24 cellular contexts compared by ENCODE assay signal in the genomic region with DNA sequence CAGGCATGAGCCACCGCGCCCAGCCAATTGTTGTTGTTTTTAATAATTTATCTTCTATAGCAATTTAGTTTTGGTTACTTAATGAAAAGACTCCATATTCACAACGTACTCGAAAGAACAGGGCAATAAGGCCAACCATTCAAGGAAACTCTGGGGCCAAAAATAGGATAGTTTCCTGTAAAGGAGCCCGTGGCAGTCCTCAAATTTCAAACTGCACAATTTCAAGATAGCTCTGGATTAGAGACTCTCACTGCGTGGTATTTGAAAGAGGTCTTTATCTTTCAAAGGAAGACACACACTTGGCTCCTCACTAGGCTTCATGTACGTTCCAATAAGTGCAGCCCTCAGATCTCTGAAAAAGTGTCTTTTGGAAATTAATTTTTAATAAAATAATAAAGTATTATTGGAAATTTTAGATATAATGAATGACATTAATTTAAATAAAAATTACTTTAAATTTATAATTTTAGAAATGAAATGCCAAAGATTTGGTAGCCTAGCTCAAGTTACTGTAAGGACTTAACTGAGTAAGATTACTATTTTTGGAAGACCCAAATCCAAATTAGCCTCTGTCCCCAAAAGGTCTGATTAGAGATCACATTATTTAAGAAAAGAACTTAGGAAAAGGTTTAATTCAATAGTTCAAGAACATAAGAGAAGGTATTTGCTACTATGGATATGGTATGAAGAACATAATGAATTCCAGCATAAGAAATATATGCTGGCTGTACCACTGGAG. TPM values are rescaled to one million over a fixed set of nuclear protein-coding genes. Genes with fewer than 3 reads are reported as not detected.
DNase-seq lines count a peak whose midpoint lies in the region; ATAC-seq, FAIRE-seq and TF ChIP-seq lines count a peak whose summit lies in the region.
"Had no signal": no experiment of that assay in that cellular context is flagged by ENCODE, and none has a peak within 500 bp of the region (broad histone marks: within the 10 kb centered on the region; RNA-seq: fewer than 3 reads in every experiment).

No MANE protein-coding gene starts in this region.

- BruUV-seq in HepG2 (replicated peaks; lab: Mats Ljungman, UMichigan): no TSS peak

- no peak for FAIRE-seq in HepG2 (lab: Jason Lieb, UNC)
- FAIRE-seq: A204.1, D721Med, G401.6, GM12891, GM19239 had no signal

- no peaks in the 10 kb centered on the region for H3K9me3 Mint-ChIP-seq in activated T-cell treated with anti-CD3 and anti-CD28 coated beads, Interleukin-2, amount 50 U/mL, for 24 hours
- H3K9me3 Mint-ChIP-seq in activated T-cell treated with anti-CD3 and anti-CD28 coated beads, Interleukin-2, amount 50 U/mL, for 4 hours: no peaks in the 10 kb centered on the region
- H3K9me3 Mint-ChIP-seq in central memory CD8-positive, alpha-beta T cell: no peaks in the 10 kb centered on the region
- H3K9me3 Mint-ChIP-seq: CD14-positive monocyte; CD4-positive, CD25-positive, alpha-beta regulatory T cell; CD8-positive, alpha-beta T cell had no signal

- peak overlapping the region; percentile 10 to 57 (median 42) for H3K27ac ChIP-seq in gastrocnemius medialis
- no peak overlapping the region for H3K27ac ChIP-seq in HepG2 (ENCODE audit: extremely low read length, insufficient read depth, low read length)
- H3K27ac ChIP-seq: 22Rv1, BLaER1 had no signal

- no peaks in the 10 kb centered on the region for H4K20me1 ChIP-seq in HepG2 (ENCODE audit: insufficient read depth, low read length)
- H4K20me1 ChIP-seq: BLaER1 had no signal

- no peak overlapping the region for H3K9ac ChIP-seq in HepG2 (ENCODE audit: insufficient read depth, low read depth, low read length)
- H3K9ac ChIP-seq: BLaER1 had no signal

- H3K27ac Mint-ChIP-seq in activated T-cell treated with anti-CD3 and anti-CD28 coated beads, Interleukin-2, amount 50 U/mL, for 24 hours: peak overlapping the region; percentile 34
- H3K27ac Mint-ChIP-seq in central memory CD8-positive, alpha-beta T cell (ENCODE audit: low read depth): peak overlapping the region; percentile 61
- H3K27ac Mint-ChIP-seq: CD14-positive monocyte; CD8-positive, alpha-beta T cell had no signal

- no peak for TF ChIP-seq RAD21 in HepG2 (CRISPR knock-in tag; IDR thresholded peaks at IDR 0.05)

- POLR2A ChIA-PET in HepG2 (lab: Yijun Ruan, JAX): no interaction called here

- in situ Hi-C loops in gastrocnemius medialis (cut with MboI; ENCODE audit: low sequenced_read_pairs in 4 of 4) (no loop called here), HepG2 (cut with HindIII; ENCODE audit: extremely low pct_ligation_motif_present, low pct_unique_long_range_greater_than_20kb) (no loop called here)

- 97% methylated on average over 7 of the region's 7 CpGs for WGBS in HepG2 (ENCODE audit: low lambda C conversion rate)

- H3K27me3 Mint-ChIP-seq in activated T-cell treated with anti-CD3 and anti-CD28 coated beads, Interleukin-2, amount 50 U/mL, for 24 hours: no peaks in the 10 kb centered on the region
- H3K27me3 Mint-ChIP-seq in activated T-cell treated with anti-CD3 and anti-CD28 coated beads, Interleukin-2, amount 50 U/mL, for 4 hours (ENCODE audit: low read depth): no peaks in the 10 kb centered on the region
- H3K27me3 Mint-ChIP-seq in central memory CD8-positive, alpha-beta T cell: no peaks in the 10 kb centered on the region
- H3K27me3 Mint-ChIP-seq: CD4-positive, CD25-positive, alpha-beta regulatory T cell had no signal

- no peak for DNase-seq in activated T-cell treated with anti-CD3 and anti-CD28 coated beads, Interleukin-2, amount 50 U/mL, for 24 hours
- DNase-seq in activated T-cell treated with anti-CD3 and anti-CD28 coated beads, Interleukin-2, amount 50 U/mL, for 4 hours: no peak
- DNase-seq in central memory CD8-positive, alpha-beta T cell (ENCODE audit: low spot score in 2 of 2): no peak
- DNase-seq in gastrocnemius medialis: no peak
- DNase-seq in mucosa of gallbladder (ENCODE audit: low spot score): no peak
- DNase-seq in NCI-H774 (lab: John Stamatoyannopoulos, UW): no peak
- no peak for DNase-seq in HepG2 (ENCODE audit: low spot score)
- DNase-seq: ACHN; BE2C; C1 segment of cervical spinal cord; Caco-2; Calu3; CD4-positive, CD25-positive, alpha-beta regulatory T cell; CD8-positive, alpha-beta T cell; DMS79 treated with DMSO at 0.1 percent for 48 hours; GF-D8 had no signal

- no peaks in the 10 kb centered on the region for H3K79me2 ChIP-seq in HepG2 (ENCODE audit: insufficient read depth, low read length)

- ATAC-seq in activated T-cell treated with anti-CD3 and anti-CD28 coated beads, Interleukin-2, amount 50 U/mL, for 4 hours: no peak
- ATAC-seq in central memory CD8-positive, alpha-beta T cell (replicated peaks; ENCODE audit: extremely low read depth, poor library complexity, severe bottlenecking): no peak
- ATAC-seq in gastrocnemius medialis (peak in 1 of 2 donors; percentile 58), HepG2 (no peak)
- ATAC-seq: CD8-positive, alpha-beta T cell had no signal

- TF ChIP-seq CTCF in gastrocnemius medialis (IDR thresholded peaks at IDR 0.05 in 4 of 5, conservative IDR thresholded peaks at IDR 0.05 in 1 of 5) (no peak), HepG2 (CRISPR knock-in tag; IDR thresholded peaks at IDR 0.05) (no peak)

- intact Hi-C loops in gastrocnemius medialis (cut with DNase I; ENCODE audit: low total_unique reads) (no loop called here), HepG2 (cut with micrococcal nuclease; ENCODE audit: unreplicated experiment) (no loop called here)

- H3K4me3 Mint-ChIP-seq in activated T-cell treated with anti-CD3 and anti-CD28 coated beads, Interleukin-2, amount 50 U/mL, for 24 hours: no peak overlapping the region
- H3K4me3 Mint-ChIP-seq in activated T-cell treated with anti-CD3 and anti-CD28 coated beads, Interleukin-2, amount 50 U/mL, for 4 hours: no peak overlapping the region
- no peak overlapping the region for H3K4me3 Mint-ChIP-seq in central memory CD8-positive, alpha-beta T cell
- H3K4me3 Mint-ChIP-seq: CD14-positive monocyte; CD4-positive, CD25-positive, alpha-beta regulatory T cell; CD8-positive, alpha-beta T cell had no signal

- H3K36me3 ChIP-seq in gastrocnemius medialis (peaks cover 8 to 35% of the 10 kb centered on the region in 2 donors), HepG2 (replicated peaks in 1 of 2; ENCODE audit: control insufficient read depth in 1 of 2, insufficient read depth in 2 of 2, low read length in 2 of 2) (peaks cover 4 to 10% of the 10 kb centered on the region in 2 experiments; a peak in 2 of 5 replicates)

- no peaks in the 10 kb centered on the region for H3K4me1 Mint-ChIP-seq in activated T-cell treated with anti-CD3 and anti-CD28 coated beads, Interleukin-2, amount 50 U/mL, for 24 hours (ENCODE audit: low read depth)
- H3K4me1 Mint-ChIP-seq in activated T-cell treated with anti-CD3 and anti-CD28 coated beads, Interleukin-2, amount 50 U/mL, for 4 hours (ENCODE audit: low read depth): no peaks in the 10 kb centered on the region
- H3K4me1 Mint-ChIP-seq in central memory CD8-positive, alpha-beta T cell: no peaks in the 10 kb centered on the region
- H3K4me1 Mint-ChIP-seq: CD14-positive monocyte had no signal

- H3K9me3 ChIP-seq in gastrocnemius medialis: no peaks in the 10 kb centered on the region
- H3K9me3 ChIP-seq in HepG2 (ENCODE audit: low read length): no peaks in the 10 kb centered on the region
- H3K9me3 ChIP-seq: BE2C, BLaER1, Caco-2 had no signal

- no peak overlapping the region for H3K4me3 ChIP-seq in gastrocnemius medialis
- H3K4me3 ChIP-seq in HepG2 (replicated peaks in 1 of 3; ENCODE audit: insufficient read depth in 1 of 3, low read depth in 2 of 3, low read length in 3 of 3): no peak overlapping the region
- H3K4me3 ChIP-seq: BLaER1 had no signal

- no peak overlapping the region for H3K4me2 ChIP-seq in HepG2 (ENCODE audit: low read depth, low read length)
- H3K4me2 ChIP-seq: BLaER1 had no signal

- H3K27me3 ChIP-seq in gastrocnemius medialis (no peaks in the 10 kb centered on the region), HepG2 (ENCODE audit: control insufficient read depth in 1 of 2, insufficient read depth in 2 of 2, low read length in 2 of 2) (no peaks in the 10 kb centered on the region)
- H3K27me3 ChIP-seq: BE2C, BLaER1 had no signal

- no peak for TF ChIP-seq EP300 in HepG2 (IDR thresholded peaks at IDR 0.05; ENCODE audit: low read depth in 2 of 2, low read length in 2 of 2)
- TF ChIP-seq EP300 in HepG2 (CRISPR knock-in tag; IDR thresholded peaks at IDR 0.05; ENCODE audit: borderline replicate concordance): no peak

- no peak overlapping the region for H2AFZ ChIP-seq in HepG2 (ENCODE audit: low read length)

- TF ChIP-seq POLR2A in gastrocnemius medialis (IDR thresholded peaks at IDR 0.05) (no peak), HepG2 (IDR thresholded peaks at IDR 0.05; ENCODE audit: insufficient read depth in 1 of 2, low read depth in 2 of 2, low read length in 2 of 2) (no peak)

- CTCF ChIA-PET in HepG2 (lab: Yijun Ruan, JAX; ENCODE audit: low intra/inter-chr PET ratio, low total read pairs): no interaction called here

- H3K4me1 ChIP-seq in gastrocnemius medialis: peaks cover 10 to 13% of the 10 kb centered on the region in 2 donors
- H3K4me1 ChIP-seq in HepG2 (ENCODE audit: insufficient read depth, low read length): no peaks in the 10 kb centered on the region
- H3K4me1 ChIP-seq: BE2C, BLaER1, Caco-2 had no signal

- H3K36me3 Mint-ChIP-seq in activated T-cell treated with anti-CD3 and anti-CD28 coated beads, Interleukin-2, amount 50 U/mL, for 24 hours (ENCODE audit: low read depth): peaks cover 41% of the 10 kb centered on the region
- peaks cover 10% of the 10 kb centered on the region for H3K36me3 Mint-ChIP-seq in activated T-cell treated with anti-CD3 and anti-CD28 coated beads, Interleukin-2, amount 50 U/mL, for 4 hours (ENCODE audit: insufficient read depth)
- H3K36me3 Mint-ChIP-seq in central memory CD8-positive, alpha-beta T cell (ENCODE audit: insufficient read depth): peaks cover 36% of the 10 kb centered on the region

RNA-seq across cellular contexts. Expression of a gene that starts 22.7 kb away (rescaled TPM):
- 10 to 100 TPM; 20.9 to 22.5 (median 22.0) TPM for total RNA-seq in activated T-cell treated with anti-CD3 and anti-CD28 coated beads, Interleukin-2, amount 50 U/mL, for 4 hours
- total RNA-seq in gastrocnemius medialis: 1 to 10 TPM; 3.6 to 5.3 (median 4.2) TPM
- total RNA-seq in mucosa of gallbladder: 10.1 TPM
- 60.8 and 63.6 TPM in 2 replicates for total RNA-seq in HepG2 (2016; rRNA removed; fragmentation: Illumina TruSeq; extraction: Trizol)
- 19.3 and 25.7 TPM in 2 replicates for total RNA-seq in HepG2 (2016; cell fraction: cytosol; rRNA removed; fragmentation: Illumina TruSeq; extraction: Trizol; ENCODE audit: low read depth)
- total RNA-seq in HepG2 (2016; cell fraction: insoluble cytoplasmic fraction; rRNA removed; fragmentation: Illumina TruSeq; extraction: Trizol): 63.7 and 64.8 TPM in 2 replicates
- total RNA-seq in HepG2 (2016; cell fraction: membrane; rRNA removed; fragmentation: Illumina TruSeq; extraction: Trizol): 39.0 and 44.1 TPM in 2 replicates
- 49.7 and 57.4 TPM in 2 replicates for total RNA-seq in HepG2 (2016; cell fraction: nucleus; rRNA removed; fragmentation: Illumina TruSeq; extraction: Trizol)
- polyA plus RNA-seq in HepG2 (2011; rRNA removed): 23.8 and 35.4 TPM in 2 replicates
- polyA plus RNA-seq in HepG2 (2011; cell fraction: cytosol; rRNA removed): 14.5 and 16.8 TPM in 2 replicates
- polyA plus RNA-seq in HepG2 (2011; cell fraction: nucleus; rRNA removed): 32.1 and 34.6 TPM in 2 replicates
- polyA plus RNA-seq in HepG2 (2012): 27.0 and 35.7 TPM in 2 replicates
- 14.8 and 16.8 TPM in 2 replicates for polyA plus RNA-seq in HepG2 (2016; cell fraction: cytosol; fragmentation: Illumina TruSeq; extraction: Trizol; ENCODE audit: low read depth)
- polyA plus RNA-seq in HepG2 (2016; cell fraction: insoluble cytoplasmic fraction; fragmentation: Illumina TruSeq; extraction: Trizol; ENCODE audit: low read depth): 70.4 and 76.8 TPM in 2 replicates
- polyA plus RNA-seq in HepG2 (2016; cell fraction: membrane; fragmentation: Illumina TruSeq; extraction: Trizol; ENCODE audit: low read depth): 27.4 and 32.3 TPM in 2 replicates
- polyA plus RNA-seq in HepG2 (2016; cell fraction: nucleus; fragmentation: Illumina TruSeq; extraction: Trizol; ENCODE audit: insufficient read depth, low read depth): 91.6 and 102 TPM in 2 replicates
- polyA minus RNA-seq in HepG2 (2011; rRNA and poly(A)+ RNA removed; ENCODE audit: low replicate concordance): 21.0 and 36.0 TPM in 2 replicates
- polyA minus RNA-seq in HepG2 (2011; cell fraction: cytosol; rRNA and poly(A)+ RNA removed): 14.6 and 17.7 TPM in 2 replicates
- polyA minus RNA-seq in HepG2 (2011; cell fraction: nucleus; rRNA and poly(A)+ RNA removed): 23.7 and 27.5 TPM in 2 replicates

RNA-seq across cellular contexts. Expression of a gene that starts 30.4 kb away (rescaled TPM):
- 10 to 100 TPM; 20.8 to 23.0 (median 22.8) TPM for total RNA-seq in activated T-cell treated with anti-CD3 and anti-CD28 coated beads, Interleukin-2, amount 50 U/mL, for 4 hours
- 10 to 100 TPM; 14.8 to 29.4 (median 24.4) TPM for total RNA-seq in gastrocnemius medialis
- 29.1 TPM for total RNA-seq in mucosa of gallbladder
- 20.3 and 25.9 TPM in 2 replicates for total RNA-seq in HepG2 (2016; rRNA removed; fragmentation: Illumina TruSeq; extraction: Trizol)
- 5.2 and 7.4 TPM in 2 replicates for total RNA-seq in HepG2 (2016; cell fraction: cytosol; rRNA removed; fragmentation: Illumina TruSeq; extraction: Trizol; ENCODE audit: low read depth)
- 16.8 and 18.9 TPM in 2 replicates for total RNA-seq in HepG2 (2016; cell fraction: insoluble cytoplasmic fraction; rRNA removed; fragmentation: Illumina TruSeq; extraction: Trizol)
- 8.0 and 10.8 TPM in 2 replicates for total RNA-seq in HepG2 (2016; cell fraction: membrane; rRNA removed; fragmentation: Illumina TruSeq; extraction: Trizol)
- 21.2 and 22.0 TPM in 2 replicates for total RNA-seq in HepG2 (2016; cell fraction: nucleus; rRNA removed; fragmentation: Illumina TruSeq; extraction: Trizol)
- 27.7 and 29.9 TPM in 2 replicates for polyA plus RNA-seq in HepG2 (2011; rRNA removed)
- polyA plus RNA-seq in HepG2 (2011; cell fraction: cytosol; rRNA removed): 7.0 and 10.2 TPM in 2 replicates
- 39.4 and 46.1 TPM in 2 replicates for polyA plus RNA-seq in HepG2 (2011; cell fraction: nucleus; rRNA removed)
- 19.7 and 20.7 TPM in 2 replicates for polyA plus RNA-seq in HepG2 (2012)
- polyA plus RNA-seq in HepG2 (2016; cell fraction: cytosol; fragmentation: Illumina TruSeq; extraction: Trizol; ENCODE audit: low read depth): 5.9 and 7.3 TPM in 2 replicates
- polyA plus RNA-seq in HepG2 (2016; cell fraction: insoluble cytoplasmic fraction; fragmentation: Illumina TruSeq; extraction: Trizol; ENCODE audit: low read depth): 21.3 and 22.3 TPM in 2 replicates
- 5.9 and 6.0 TPM in 2 replicates for polyA plus RNA-seq in HepG2 (2016; cell fraction: membrane; fragmentation: Illumina TruSeq; extraction: Trizol; ENCODE audit: low read depth)
- 28.2 and 41.4 TPM in 2 replicates for polyA plus RNA-seq in HepG2 (2016; cell fraction: nucleus; fragmentation: Illumina TruSeq; extraction: Trizol; ENCODE audit: insufficient read depth, low read depth)
- polyA minus RNA-seq in HepG2 (2011; rRNA and poly(A)+ RNA removed; ENCODE audit: low replicate concordance): 6.0 and 23.4 TPM in 2 replicates
- polyA minus RNA-seq in HepG2 (2011; cell fraction: cytosol; rRNA and poly(A)+ RNA removed): 5.8 and 7.4 TPM in 2 replicates
- polyA minus RNA-seq in HepG2 (2011; cell fraction: nucleus; rRNA and poly(A)+ RNA removed): 58.7 and 70.7 TPM in 2 replicates

RNA-seq across cellular contexts. Expression of a gene that starts 31.1 kb away (rescaled TPM):
- total RNA-seq in activated T-cell treated with anti-CD3 and anti-CD28 coated beads, Interleukin-2, amount 50 U/mL, for 4 hours: 1 to 10 TPM; 2.1 to 2.5 (median 2.4) TPM
- 10 to 100 TPM; 14.5 to 33.1 (median 26.9) TPM for total RNA-seq in gastrocnemius medialis
- total RNA-seq in mucosa of gallbladder: 48.0 TPM
- 20.9 and 26.1 TPM in 2 replicates for total RNA-seq in HepG2 (2016; rRNA removed; fragmentation: Illumina TruSeq; extraction: Trizol)
- 7.4 and 8.4 TPM in 2 replicates for total RNA-seq in HepG2 (2016; cell fraction: cytosol; rRNA removed; fragmentation: Illumina TruSeq; extraction: Trizol; ENCODE audit: low read depth)
- 19.4 and 27.9 TPM in 2 replicates for total RNA-seq in HepG2 (2016; cell fraction: insoluble cytoplasmic fraction; rRNA removed; fragmentation: Illumina TruSeq; extraction: Trizol)
- total RNA-seq in HepG2 (2016; cell fraction: membrane; rRNA removed; fragmentation: Illumina TruSeq; extraction: Trizol): 12.5 and 13.9 TPM in 2 replicates
- 28.9 and 34.6 TPM in 2 replicates for total RNA-seq in HepG2 (2016; cell fraction: nucleus; rRNA removed; fragmentation: Illumina TruSeq; extraction: Trizol)
- 32.2 and 33.8 TPM in 2 replicates for polyA plus RNA-seq in HepG2 (2011; rRNA removed)
- 17.7 and 19.5 TPM in 2 replicates for polyA plus RNA-seq in HepG2 (2011; cell fraction: cytosol; rRNA removed)
- polyA plus RNA-seq in HepG2 (2011; cell fraction: nucleus; rRNA removed): 77.2 and 113 TPM in 2 replicates
- 17.9 and 21.0 TPM in 2 replicates for polyA plus RNA-seq in HepG2 (2012)
- polyA plus RNA-seq in HepG2 (2016; cell fraction: cytosol; fragmentation: Illumina TruSeq; extraction: Trizol; ENCODE audit: low read depth): 2.1 and 2.2 TPM in 2 replicates
- 19.9 and 26.2 TPM in 2 replicates for polyA plus RNA-seq in HepG2 (2016; cell fraction: insoluble cytoplasmic fraction; fragmentation: Illumina TruSeq; extraction: Trizol; ENCODE audit: low read depth)
- 5.9 and 7.6 TPM in 2 replicates for polyA plus RNA-seq in HepG2 (2016; cell fraction: membrane; fragmentation: Illumina TruSeq; extraction: Trizol; ENCODE audit: low read depth)
- 54.1 and 57.5 TPM in 2 replicates for polyA plus RNA-seq in HepG2 (2016; cell fraction: nucleus; fragmentation: Illumina TruSeq; extraction: Trizol; ENCODE audit: insufficient read depth, low read depth)
- 30.7 and 84.5 TPM in 2 replicates for polyA minus RNA-seq in HepG2 (2011; rRNA and poly(A)+ RNA removed; ENCODE audit: low replicate concordance)
- polyA minus RNA-seq in HepG2 (2011; cell fraction: cytosol; rRNA and poly(A)+ RNA removed): 12.0 and 17.5 TPM in 2 replicates
- polyA minus RNA-seq in HepG2 (2011; cell fraction: nucleus; rRNA and poly(A)+ RNA removed): 48.5 and 64.6 TPM in 2 replicates
